ENCODE assay signal across 6 cellular contexts in genomic region chr22:17588606-17589005, GRCh38. TPM values are rescaled to one million over a fixed set of nuclear protein-coding genes. Genes with fewer than 3 reads are reported as not detected.
"Had no signal": no experiment of that assay in that cellular context is flagged by ENCODE, and none has a peak within 500 bp of the region (broad histone marks: within the 10 kb centered on the region; RNA-seq: fewer than 3 reads in every experiment).

No MANE protein-coding gene starts in this region.

- H3K4me3 ChIP-seq: GM23248 had no signal

- DNase-seq: GM23248, GOT3, H7, HCEC 1CT, IMR-90 had no signal

- H3K27ac ChIP-seq: GM23248 had no signal

- H2AFZ ChIP-seq: GM23248 had no signal

- H3K9ac ChIP-seq: GM23248 had no signal

RNA-seq across cellular contexts. Expression of gene SLC25A18, which starts 25.3 kb away (rescaled TPM):
- total RNA-seq: GM23248, HT-29, IMR-90 had no signal
- polyA plus RNA-seq: GM23248 had no signal
